In genomic region chr1:16409536-16410152, GRCh38 we compare ENCODE assay signal across 25 cellular contexts. TPM values are rescaled to one million over a fixed set of nuclear protein-coding genes. Genes with fewer than 3 reads are reported as not detected.
A peak's percentile ranks its signal among the peaks of the same experiment; 100 is the strongest.
DNase-seq lines count a peak whose midpoint lies in the region; ATAC-seq, FAIRE-seq and TF ChIP-seq lines count a peak whose summit lies in the region.
"Had no signal": no experiment of that assay in that cellular context is flagged by ENCODE, and none has a peak within 500 bp of the region (broad histone marks: within the 10 kb centered on the region; RNA-seq: fewer than 3 reads in every experiment).

No MANE protein-coding gene starts in this region.

- 71% methylated on average over 3 of the region's 25 CpGs for WGBS in HepG2 (ENCODE audit: low lambda C conversion rate)

- no TSS peak for BruUV-seq in Panc1 (replicated peaks; lab: Mats Ljungman, UMichigan)
- no TSS peak for BruUV-seq in HepG2 (replicated peaks; lab: Mats Ljungman, UMichigan)

- no peaks in the 10 kb centered on the region for H3K27me3 Mint-ChIP-seq in activated T-cell treated with anti-CD3 and anti-CD28 coated beads, Interleukin-2, amount 50 U/mL, for 24 hours

- POLR2A ChIA-PET in Panc1 (lab: Charles Lee) (interaction anchor here (0.9 kb wide), 1 partner anchor 31 kb away, joined by 3 read pairs; the partner anchor contains the start of gene NECAP2), HepG2 (lab: Yijun Ruan, JAX) (interaction anchor here (1.8 kb wide), 1 partner anchor 16 kb away, joined by 5 read pairs; no protein-coding TSS in a partner anchor)

- DNase-seq in activated T-cell treated with anti-CD3 and anti-CD28 coated beads, Interleukin-2, amount 50 U/mL, for 24 hours = no peak
- DNase-seq in activated T-cell treated with anti-CD3 and anti-CD28 coated beads, Interleukin-2, amount 50 U/mL, for 48 hours = no peak
- no peak for DNase-seq in Panc1 (ENCODE audit: low read depth, low spot score)
- no peak for DNase-seq in HepG2 (ENCODE audit: low spot score)
- DNase-seq in Right ventricle myocardium superior = no peak
- DNase-seq in NCI-H345 treated with DMSO at 0.1 percent for 48 hours (lab: John Stamatoyannopoulos, UW; ENCODE audit: unreplicated experiment) = no peak
- DNase-seq: 8988T, DND-41, GOT3, MG63, NCI-H1436, NCI-H187 treated with DMSO at 0.1 percent for 48 hours, NCI-H2107, NCI-H226, NCI-H524, NCI-H774, OCI-M1 had no signal

- no peaks in the 10 kb centered on the region for H4K20me1 ChIP-seq in HepG2 (ENCODE audit: insufficient read depth, low read length)

- no peaks in the 10 kb centered on the region for H3K9me3 Mint-ChIP-seq in activated T-cell treated with anti-CD3 and anti-CD28 coated beads, Interleukin-2, amount 50 U/mL, for 24 hours
- H3K9me3 Mint-ChIP-seq: T-helper 1 cell treated with Interleukin-12 subunit alpha and Interleukin-12 subunit beta and Interleukin-4 antibody, amounts not matched to agents 30 μg/mL and 1 μg/mL, for 36 hours had no signal

- no peak overlapping the region for H3K4me3 Mint-ChIP-seq in activated T-cell treated with anti-CD3 and anti-CD28 coated beads, Interleukin-2, amount 50 U/mL, for 24 hours
- H3K4me3 Mint-ChIP-seq: B cell; CD14-positive monocyte; T-helper 1 cell treated with Interleukin-12 subunit alpha and Interleukin-12 subunit beta and Interleukin-4 antibody, amounts not matched to agents 30 μg/mL and 1 μg/mL, for 36 hours had no signal

- CTCF ChIA-PET in Panc1 (lab: Charles Lee) = no interaction called here
- CTCF ChIA-PET in HepG2 (lab: Yijun Ruan, JAX; ENCODE audit: low intra/inter-chr PET ratio, low total read pairs) = no interaction called here

- TF ChIP-seq EP300 in HepG2 (IDR thresholded peaks at IDR 0.05; ENCODE audit: low read depth in 2 of 2, low read length in 2 of 2) (no peak), HepG2 (CRISPR knock-in tag; IDR thresholded peaks at IDR 0.05; ENCODE audit: borderline replicate concordance) (no peak)

- no peak for FAIRE-seq in HepG2 (lab: Jason Lieb, UNC)
- FAIRE-seq: GM12878 had no signal

- no peak for TF ChIP-seq RAD21 in HepG2 (CRISPR knock-in tag; IDR thresholded peaks at IDR 0.05)

- no peaks in the 10 kb centered on the region for H3K4me1 ChIP-seq in Panc1 (ENCODE audit: control insufficient read depth, insufficient read depth, low read length)
- peaks cover 22% of the 10 kb centered on the region for H3K4me1 ChIP-seq in HepG2 (ENCODE audit: insufficient read depth, low read length)

- H2AFZ ChIP-seq in HepG2 (ENCODE audit: low read length) = no peak overlapping the region

- no peak for TF ChIP-seq POLR2A in HepG2 (IDR thresholded peaks at IDR 0.05; ENCODE audit: insufficient read depth in 1 of 2, low read depth in 2 of 2, low read length in 2 of 2)

- no peaks in the 10 kb centered on the region for H3K79me2 ChIP-seq in HepG2 (ENCODE audit: insufficient read depth, low read length)

- no peak overlapping the region for H3K4me3 ChIP-seq in Panc1 (ENCODE audit: low read depth in 2 of 2, low read length in 2 of 2)
- H3K4me3 ChIP-seq in HepG2 (replicated peaks in 1 of 3; ENCODE audit: insufficient read depth in 1 of 3, low read depth in 2 of 3, low read length in 3 of 3) = peak overlapping the region; percentile 27 to 53 (median 53); a peak in 5 of 6 replicates
- H3K4me3 ChIP-seq: GM12878, MG63 had no signal

- H3K27ac ChIP-seq in Panc1 (ENCODE audit: low read length) (no peak overlapping the region), HepG2 (ENCODE audit: extremely low read length, insufficient read depth, low read length) (no peak overlapping the region)

- no peaks in the 10 kb centered on the region for H3K27me3 ChIP-seq in Panc1 (ENCODE audit: control insufficient read depth, insufficient read depth, low read length)
- H3K27me3 ChIP-seq in HepG2 (ENCODE audit: control insufficient read depth in 1 of 2, insufficient read depth in 2 of 2, low read length in 2 of 2) = no peaks in the 10 kb centered on the region; a peak in 1 of 5 replicates
- H3K27me3 ChIP-seq: MG63 had no signal

- no peaks in the 10 kb centered on the region for H3K36me3 Mint-ChIP-seq in activated T-cell treated with anti-CD3 and anti-CD28 coated beads, Interleukin-2, amount 50 U/mL, for 24 hours (ENCODE audit: low read depth)
- H3K36me3 Mint-ChIP-seq: CD14-positive monocyte had no signal

- ATAC-seq in Panc1 (peak; percentile 29; the same call in 1 of the 2 replicates), HepG2 (peak; percentile 73), Right ventricle myocardium superior (ENCODE audit: poor library complexity) (no peak), GM21723 (IDR thresholded peaks at IDR 0.05; ENCODE audit: unreplicated experiment) (no peak), GM21619 (IDR thresholded peaks at IDR 0.05; ENCODE audit: unreplicated experiment) (no peak)
- ATAC-seq: Right ventricle myocardium inferior had no signal

- peak overlapping the region; percentile 49 for H3K27ac Mint-ChIP-seq in activated T-cell treated with anti-CD3 and anti-CD28 coated beads, Interleukin-2, amount 50 U/mL, for 24 hours
- H3K27ac Mint-ChIP-seq: B cell; T-helper 1 cell treated with Interleukin-12 subunit alpha and Interleukin-12 subunit beta and Interleukin-4 antibody, amounts not matched to agents 30 μg/mL and 1 μg/mL, for 36 hours had no signal

- H3K4me2 ChIP-seq in HepG2 (ENCODE audit: low read depth, low read length) = peak overlapping the region; percentile 71

- no peak for TF ChIP-seq CTCF in Panc1 (IDR thresholded peaks at IDR 0.05)
- no peak for TF ChIP-seq CTCF in HepG2 (CRISPR knock-in tag; IDR thresholded peaks at IDR 0.05)

- no peaks in the 10 kb centered on the region for H3K36me3 ChIP-seq in Panc1 (ENCODE audit: control insufficient read depth, insufficient read depth, low read length)
- no peaks in the 10 kb centered on the region for H3K36me3 ChIP-seq in HepG2 (replicated peaks in 1 of 2; ENCODE audit: control insufficient read depth in 1 of 2, insufficient read depth in 2 of 2, low read length in 2 of 2)
- H3K36me3 ChIP-seq: MG63 had no signal

- in situ Hi-C loops in Panc1 (cut with HindIII; ENCODE audit: low pct_unique_long_range_greater_than_20kb, low sequenced_read_pairs) (no loop called here), HepG2 (cut with HindIII; ENCODE audit: extremely low pct_ligation_motif_present, low pct_unique_long_range_greater_than_20kb) (no loop called here)

- no peaks in the 10 kb centered on the region for H3K9me3 ChIP-seq in Panc1 (ENCODE audit: control insufficient read depth, insufficient read depth, low read depth, low read length)
- H3K9me3 ChIP-seq in HepG2 (ENCODE audit: low read length) = no peaks in the 10 kb centered on the region
- H3K9me3 ChIP-seq: MG63 had no signal

- H3K9ac ChIP-seq in HepG2 (ENCODE audit: insufficient read depth, low read depth, low read length) = peak overlapping the region; percentile 49

- intact Hi-C loops in Panc1 (cut with micrococcal nuclease; ENCODE audit: unreplicated experiment) = no loop called here
- intact Hi-C loops in HepG2 (cut with micrococcal nuclease; ENCODE audit: unreplicated experiment) = no loop called here
- intact Hi-C loops in Right ventricle myocardium superior (cut with DNase I) = no loop called here

- H3K4me1 Mint-ChIP-seq in activated T-cell treated with anti-CD3 and anti-CD28 coated beads, Interleukin-2, amount 50 U/mL, for 24 hours (ENCODE audit: low read depth) = no peaks in the 10 kb centered on the region
- H3K4me1 Mint-ChIP-seq: B cell, CD14-positive monocyte had no signal

RNA-seq across cellular contexts. Expression of gene SPATA21, which starts 27.6 kb away (rescaled TPM):
- total RNA-seq in Panc1 (2021; ENCODE audit: unreplicated experiment) (not detected), HepG2 (2016; rRNA removed; fragmentation: Illumina TruSeq; extraction: Trizol) (0.21 and 0.80 TPM in 2 replicates), Right ventricle myocardium superior (not detected)
- polyA plus RNA-seq in Panc1 (2012; ENCODE audit: insufficient read length) = not detected
- 0.35 and 0.51 TPM in 2 replicates for total RNA-seq in HepG2 (2016; cell fraction: cytosol; rRNA removed; fragmentation: Illumina TruSeq; extraction: Trizol; ENCODE audit: low read depth)
- 0.25 and 0.74 TPM in 2 replicates for total RNA-seq in HepG2 (2016; cell fraction: insoluble cytoplasmic fraction; rRNA removed; fragmentation: Illumina TruSeq; extraction: Trizol)
- 0.21 and 0.40 TPM in 2 replicates for total RNA-seq in HepG2 (2016; cell fraction: membrane; rRNA removed; fragmentation: Illumina TruSeq; extraction: Trizol)
- 1.3 and 1.5 TPM in 2 replicates for total RNA-seq in HepG2 (2016; cell fraction: nucleus; rRNA removed; fragmentation: Illumina TruSeq; extraction: Trizol)
- 1.4 and 1.8 TPM in 2 replicates for polyA plus RNA-seq in HepG2 (2011; rRNA removed)
- 0.54 and 1.0 TPM in 2 replicates for polyA plus RNA-seq in HepG2 (2011; cell fraction: cytosol; rRNA removed)
- 7.5 and 11.1 TPM in 2 replicates for polyA plus RNA-seq in HepG2 (2011; cell fraction: nucleus; rRNA removed)
- 0.85 and 0.95 TPM in 2 replicates for polyA plus RNA-seq in HepG2 (2012)
- polyA plus RNA-seq in HepG2 (2016; cell fraction: cytosol; fragmentation: Illumina TruSeq; extraction: Trizol; ENCODE audit: low read depth) = 0.08 and 0.24 TPM in 2 replicates
- 0.33 and 0.38 TPM in 2 replicates for polyA plus RNA-seq in HepG2 (2016; cell fraction: insoluble cytoplasmic fraction; fragmentation: Illumina TruSeq; extraction: Trizol; ENCODE audit: low read depth)
- polyA plus RNA-seq in HepG2 (2016; cell fraction: membrane; fragmentation: Illumina TruSeq; extraction: Trizol; ENCODE audit: low read depth) = 0.07 and 0.15 TPM in 2 replicates
- 4.4 and 5.3 TPM in 2 replicates for polyA plus RNA-seq in HepG2 (2016; cell fraction: nucleus; fragmentation: Illumina TruSeq; extraction: Trizol; ENCODE audit: insufficient read depth, low read depth)
- polyA minus RNA-seq in HepG2 (2011; rRNA and poly(A)+ RNA removed; ENCODE audit: low replicate concordance) = 0.26 TPM in 1 of 2 replicates, not detected in the other
- polyA minus RNA-seq in HepG2 (2011; cell fraction: cytosol; rRNA and poly(A)+ RNA removed) = 0.30 and 0.70 TPM in 2 replicates
- 0.75 and 0.77 TPM in 2 replicates for polyA minus RNA-seq in HepG2 (2011; cell fraction: nucleus; rRNA and poly(A)+ RNA removed)
- total RNA-seq: B cell, LHCN-M2, Right ventricle myocardium inferior had no signal
- polyA plus RNA-seq: CD14-positive monocyte had no signal

RNA-seq across cellular contexts. Expression of gene NECAP2, which starts 30.9 kb away (rescaled TPM):
- total RNA-seq in Panc1 (2021; ENCODE audit: unreplicated experiment) = 56.8 TPM
- 73.4 TPM for polyA plus RNA-seq in Panc1 (2012; ENCODE audit: insufficient read length)
- total RNA-seq in HepG2 (2016; rRNA removed; fragmentation: Illumina TruSeq; extraction: Trizol) = 52.3 and 62.6 TPM in 2 replicates
- 9.4 and 10.0 TPM in 2 replicates for total RNA-seq in HepG2 (2016; cell fraction: cytosol; rRNA removed; fragmentation: Illumina TruSeq; extraction: Trizol; ENCODE audit: low read depth)
- 51.2 and 64.2 TPM in 2 replicates for total RNA-seq in HepG2 (2016; cell fraction: insoluble cytoplasmic fraction; rRNA removed; fragmentation: Illumina TruSeq; extraction: Trizol)
- 20.2 and 23.2 TPM in 2 replicates for total RNA-seq in HepG2 (2016; cell fraction: membrane; rRNA removed; fragmentation: Illumina TruSeq; extraction: Trizol)
- total RNA-seq in HepG2 (2016; cell fraction: nucleus; rRNA removed; fragmentation: Illumina TruSeq; extraction: Trizol) = 22.1 and 26.7 TPM in 2 replicates
- polyA plus RNA-seq in HepG2 (2011; rRNA removed) = 38.5 and 41.0 TPM in 2 replicates
- polyA plus RNA-seq in HepG2 (2011; cell fraction: cytosol; rRNA removed) = 48.1 and 54.1 TPM in 2 replicates
- 22.4 and 27.6 TPM in 2 replicates for polyA plus RNA-seq in HepG2 (2011; cell fraction: nucleus; rRNA removed)
- 24.9 and 33.4 TPM in 2 replicates for polyA plus RNA-seq in HepG2 (2012)
- polyA plus RNA-seq in HepG2 (2016; cell fraction: cytosol; fragmentation: Illumina TruSeq; extraction: Trizol; ENCODE audit: low read depth) = 7.1 and 7.3 TPM in 2 replicates
- 55.1 and 59.1 TPM in 2 replicates for polyA plus RNA-seq in HepG2 (2016; cell fraction: insoluble cytoplasmic fraction; fragmentation: Illumina TruSeq; extraction: Trizol; ENCODE audit: low read depth)
- 10.5 and 12.4 TPM in 2 replicates for polyA plus RNA-seq in HepG2 (2016; cell fraction: membrane; fragmentation: Illumina TruSeq; extraction: Trizol; ENCODE audit: low read depth)
- polyA plus RNA-seq in HepG2 (2016; cell fraction: nucleus; fragmentation: Illumina TruSeq; extraction: Trizol; ENCODE audit: insufficient read depth, low read depth) = 30.2 and 30.4 TPM in 2 replicates
- polyA minus RNA-seq in HepG2 (2011; rRNA and poly(A)+ RNA removed; ENCODE audit: low replicate concordance) = 43.7 and 55.9 TPM in 2 replicates
- 21.5 and 24.9 TPM in 2 replicates for polyA minus RNA-seq in HepG2 (2011; cell fraction: cytosol; rRNA and poly(A)+ RNA removed)
- polyA minus RNA-seq in HepG2 (2011; cell fraction: nucleus; rRNA and poly(A)+ RNA removed) = 18.5 and 22.5 TPM in 2 replicates
- total RNA-seq in Right ventricle myocardium superior = 14.6 TPM

RNA-seq across cellular contexts. Expression of gene SZRD1, which starts 42.6 kb away (rescaled TPM):
- 175 TPM for total RNA-seq in Panc1 (2021; ENCODE audit: unreplicated experiment)
- polyA plus RNA-seq in Panc1 (2012; ENCODE audit: insufficient read length) = 176 TPM
- total RNA-seq in HepG2 (2016; rRNA removed; fragmentation: Illumina TruSeq; extraction: Trizol) = 28.5 and 38.6 TPM in 2 replicates
- 12.7 and 18.5 TPM in 2 replicates for total RNA-seq in HepG2 (2016; cell fraction: cytosol; rRNA removed; fragmentation: Illumina TruSeq; extraction: Trizol; ENCODE audit: low read depth)
- total RNA-seq in HepG2 (2016; cell fraction: insoluble cytoplasmic fraction; rRNA removed; fragmentation: Illumina TruSeq; extraction: Trizol) = 31.4 and 32.6 TPM in 2 replicates
- total RNA-seq in HepG2 (2016; cell fraction: membrane; rRNA removed; fragmentation: Illumina TruSeq; extraction: Trizol) = 51.4 and 51.8 TPM in 2 replicates
- 18.9 and 20.9 TPM in 2 replicates for total RNA-seq in HepG2 (2016; cell fraction: nucleus; rRNA removed; fragmentation: Illumina TruSeq; extraction: Trizol)
- 41.4 and 49.1 TPM in 2 replicates for polyA plus RNA-seq in HepG2 (2011; rRNA removed)
- polyA plus RNA-seq in HepG2 (2011; cell fraction: cytosol; rRNA removed) = 42.6 and 48.7 TPM in 2 replicates
- 28.2 and 28.3 TPM in 2 replicates for polyA plus RNA-seq in HepG2 (2011; cell fraction: nucleus; rRNA removed)
- 34.4 and 36.9 TPM in 2 replicates for polyA plus RNA-seq in HepG2 (2012)
- 56.7 and 58.7 TPM in 2 replicates for polyA plus RNA-seq in HepG2 (2016; cell fraction: cytosol; fragmentation: Illumina TruSeq; extraction: Trizol; ENCODE audit: low read depth)
- polyA plus RNA-seq in HepG2 (2016; cell fraction: insoluble cytoplasmic fraction; fragmentation: Illumina TruSeq; extraction: Trizol; ENCODE audit: low read depth) = 71.8 and 88.8 TPM in 2 replicates
- polyA plus RNA-seq in HepG2 (2016; cell fraction: membrane; fragmentation: Illumina TruSeq; extraction: Trizol; ENCODE audit: low read depth) = 116 and 117 TPM in 2 replicates
- polyA plus RNA-seq in HepG2 (2016; cell fraction: nucleus; fragmentation: Illumina TruSeq; extraction: Trizol; ENCODE audit: insufficient read depth, low read depth) = 51.4 and 59.8 TPM in 2 replicates
- 50.6 and 97.3 TPM in 2 replicates for polyA minus RNA-seq in HepG2 (2011; rRNA and poly(A)+ RNA removed; ENCODE audit: low replicate concordance)
- 24.6 and 26.6 TPM in 2 replicates for polyA minus RNA-seq in HepG2 (2011; cell fraction: cytosol; rRNA and poly(A)+ RNA removed)
- polyA minus RNA-seq in HepG2 (2011; cell fraction: nucleus; rRNA and poly(A)+ RNA removed) = 13.0 and 16.4 TPM in 2 replicates
- total RNA-seq in Right ventricle myocardium superior = 91.1 TPM

RNA-seq across cellular contexts. Expression of gene FBXO42, which starts 57.4 kb away (rescaled TPM):
- 25.7 TPM for total RNA-seq in Panc1 (2021; ENCODE audit: unreplicated experiment)
- polyA plus RNA-seq in Panc1 (2012; ENCODE audit: insufficient read length) = 14.2 TPM
- 7.6 and 9.0 TPM in 2 replicates for total RNA-seq in HepG2 (2016; rRNA removed; fragmentation: Illumina TruSeq; extraction: Trizol)
- 1.8 and 2.2 TPM in 2 replicates for total RNA-seq in HepG2 (2016; cell fraction: cytosol; rRNA removed; fragmentation: Illumina TruSeq; extraction: Trizol; ENCODE audit: low read depth)
- total RNA-seq in HepG2 (2016; cell fraction: insoluble cytoplasmic fraction; rRNA removed; fragmentation: Illumina TruSeq; extraction: Trizol) = 7.3 and 9.0 TPM in 2 replicates
- 3.2 and 3.4 TPM in 2 replicates for total RNA-seq in HepG2 (2016; cell fraction: membrane; rRNA removed; fragmentation: Illumina TruSeq; extraction: Trizol)
- 9.0 and 10.5 TPM in 2 replicates for total RNA-seq in HepG2 (2016; cell fraction: nucleus; rRNA removed; fragmentation: Illumina TruSeq; extraction: Trizol)
- 17.2 and 17.5 TPM in 2 replicates for polyA plus RNA-seq in HepG2 (2011; rRNA removed)
- polyA plus RNA-seq in HepG2 (2011; cell fraction: cytosol; rRNA removed) = 11.3 and 12.6 TPM in 2 replicates
- 16.2 and 16.9 TPM in 2 replicates for polyA plus RNA-seq in HepG2 (2011; cell fraction: nucleus; rRNA removed)
- 9.9 and 10.1 TPM in 2 replicates for polyA plus RNA-seq in HepG2 (2012)
- 0.43 and 1.1 TPM in 2 replicates for polyA plus RNA-seq in HepG2 (2016; cell fraction: cytosol; fragmentation: Illumina TruSeq; extraction: Trizol; ENCODE audit: low read depth)
- polyA plus RNA-seq in HepG2 (2016; cell fraction: insoluble cytoplasmic fraction; fragmentation: Illumina TruSeq; extraction: Trizol; ENCODE audit: low read depth) = 8.9 and 10.1 TPM in 2 replicates
- 1.4 and 1.6 TPM in 2 replicates for polyA plus RNA-seq in HepG2 (2016; cell fraction: membrane; fragmentation: Illumina TruSeq; extraction: Trizol; ENCODE audit: low read depth)
- 8.1 and 9.2 TPM in 2 replicates for polyA plus RNA-seq in HepG2 (2016; cell fraction: nucleus; fragmentation: Illumina TruSeq; extraction: Trizol; ENCODE audit: insufficient read depth, low read depth)
- 14.6 and 25.0 TPM in 2 replicates for polyA minus RNA-seq in HepG2 (2011; rRNA and poly(A)+ RNA removed; ENCODE audit: low replicate concordance)
- polyA minus RNA-seq in HepG2 (2011; cell fraction: cytosol; rRNA and poly(A)+ RNA removed) = 8.8 and 9.5 TPM in 2 replicates
- 24.2 and 24.5 TPM in 2 replicates for polyA minus RNA-seq in HepG2 (2011; cell fraction: nucleus; rRNA and poly(A)+ RNA removed)
- 17.1 TPM for total RNA-seq in Right ventricle myocardium superior

Comparison
In these comparisons a context has a peak if more than half of its experiments do, and no peak if none do; other contexts are left out.
1. ATAC-seq: peak in Panc1 (single experiment) and HepG2 (single experiment); none in Right ventricle myocardium superior (single experiment), GM21723 (single experiment) and GM21619 (single experiment).
2. H3K4me3 ChIP-seq: peak in HepG2 (3 of 3); none in Panc1 (0 of 2).